16 cellular contexts compared by ENCODE assay signal in the genomic region with DNA sequence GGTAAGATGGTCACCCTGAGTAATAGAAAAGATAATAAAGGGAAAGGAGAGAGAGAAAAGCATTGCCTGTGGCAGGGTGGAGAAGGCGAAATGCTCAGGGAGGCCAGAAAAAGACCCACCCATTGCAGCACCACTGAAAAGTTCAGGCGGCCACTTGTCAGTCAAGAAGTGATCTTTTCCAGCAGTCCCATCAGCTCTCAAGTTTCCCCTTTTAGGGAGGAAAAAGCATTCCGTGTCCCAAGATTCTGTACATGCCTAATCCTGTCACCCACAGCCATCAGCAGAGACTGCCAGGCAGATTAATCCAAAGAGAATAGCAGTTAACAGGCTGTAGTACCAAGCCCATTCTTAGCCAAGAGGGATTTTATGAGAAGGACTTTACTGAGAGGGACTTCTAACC. TPM values are rescaled to one million over a fixed set of nuclear protein-coding genes. Genes with fewer than 3 reads are reported as not detected.
DNase-seq lines count a peak whose midpoint lies in the region; ATAC-seq and TF ChIP-seq lines count a peak whose summit lies in the region.
"Had no signal": no experiment of that assay in that cellular context is flagged by ENCODE, and none has a peak within 500 bp of the region (broad histone marks: within the 10 kb centered on the region; RNA-seq: fewer than 3 reads in every experiment).

No MANE protein-coding gene starts in this region.

- no peak overlapping the region for H3K9ac ChIP-seq in neural progenitor cell

- no peaks in the 10 kb centered on the region for H3K27me3 Mint-ChIP-seq in activated CD4-positive, alpha-beta T cell treated with anti-CD3 and anti-CD28 coated beads, Interleukin-2, amount 10 ng/mL, durations not matched to agents 24 days and 14 days
- H3K27me3 Mint-ChIP-seq in Caco-2 (ENCODE audit: insufficient read depth, unreplicated experiment), result no peaks in the 10 kb centered on the region
- no peaks in the 10 kb centered on the region for H3K27me3 Mint-ChIP-seq in activated naive CD8-positive, alpha-beta T cell treated with anti-CD3 and anti-CD28 coated beads, Interleukin-2, amount 10 ng/mL, durations not matched to agents 7 days and 5 days
- no peaks in the 10 kb centered on the region for H3K27me3 Mint-ChIP-seq in neural progenitor cell (ENCODE audit: insufficient read depth, low read depth)

- intact Hi-C loops in activated CD4-positive, alpha-beta T cell treated with anti-CD3 and anti-CD28 coated beads, Interleukin-2, amount 10 ng/mL, durations not matched to agents 24 days and 14 days (cut with micrococcal nuclease), result no loop called here
- intact Hi-C loops in Caco-2 (cut with micrococcal nuclease; ENCODE audit: unreplicated experiment), result no loop called here
- intact Hi-C loops in prostate gland (cut with DNase I), result no loop called here

- peaks cover 7% of the 10 kb centered on the region for H3F3A ChIP-seq in neural progenitor cell (ENCODE audit: low read depth)

- H3K27me3 ChIP-seq in Caco-2 (replicated peaks; ENCODE audit: control insufficient read depth, insufficient read depth, low read length) (no peaks in the 10 kb centered on the region), neural progenitor cell (no peaks in the 10 kb centered on the region), prostate gland (replicated peaks; ENCODE audit: insufficient read depth) (no peaks in the 10 kb centered on the region)
- H3K27me3 ChIP-seq: adrenal gland, MG63, tibial nerve had no signal

- H2AFZ ChIP-seq in neural progenitor cell (replicated peaks), result no peak overlapping the region

- peak overlapping the region; percentile 17 for H3K27ac ChIP-seq in neural progenitor cell
- no peak overlapping the region for H3K27ac ChIP-seq in prostate gland
- H3K27ac ChIP-seq: A549, adrenal gland, SK-N-MC, tibial nerve had no signal

- POLR2A ChIA-PET in Caco-2 (lab: Charles Lee), result no interaction called here
- POLR2A ChIA-PET in activated naive CD8-positive, alpha-beta T cell treated with anti-CD3 and anti-CD28 coated beads, Interleukin-2, amount 10 ng/mL, durations not matched to agents 7 days and 5 days (lab: Charles Lee), result no interaction called here

- H3K9me3 Mint-ChIP-seq in activated CD4-positive, alpha-beta T cell treated with anti-CD3 and anti-CD28 coated beads, Interleukin-2, amount 10 ng/mL, durations not matched to agents 24 days and 14 days, result peaks cover 12% of the 10 kb centered on the region
- H3K9me3 Mint-ChIP-seq in Caco-2 (ENCODE audit: unreplicated experiment) (no peaks in the 10 kb centered on the region), neural progenitor cell (peaks cover 47% of the 10 kb centered on the region)
- H3K9me3 Mint-ChIP-seq in activated naive CD8-positive, alpha-beta T cell treated with anti-CD3 and anti-CD28 coated beads, Interleukin-2, amount 10 ng/mL, durations not matched to agents 7 days and 5 days, result peaks cover 2% of the 10 kb centered on the region

- peak overlapping the region; percentile 75 for H3K27ac Mint-ChIP-seq in activated CD4-positive, alpha-beta T cell treated with anti-CD3 and anti-CD28 coated beads, Interleukin-2, amount 10 ng/mL, durations not matched to agents 24 days and 14 days
- H3K27ac Mint-ChIP-seq in Caco-2 (ENCODE audit: unreplicated experiment) (peak overlapping the region; percentile 33), neural progenitor cell (no peak overlapping the region)
- peak overlapping the region; percentile 30 for H3K27ac Mint-ChIP-seq in activated naive CD8-positive, alpha-beta T cell treated with anti-CD3 and anti-CD28 coated beads, Interleukin-2, amount 10 ng/mL, durations not matched to agents 7 days and 5 days

- H3K4me1 ChIP-seq in Caco-2, result peaks cover 67% of the 10 kb centered on the region
- H3K4me1 ChIP-seq in neural progenitor cell, result peaks cover 22% of the 10 kb centered on the region
- H3K4me1 ChIP-seq in prostate gland (replicated peaks), result no peaks in the 10 kb centered on the region
- H3K4me1 ChIP-seq: adrenal gland had no signal

- H3K4me3 ChIP-seq in Caco-2 (ENCODE audit: low read depth, low read length) (no peak overlapping the region), neural progenitor cell (no peak overlapping the region), prostate gland (no peak overlapping the region)
- H3K4me3 ChIP-seq: A549, adrenal gland, MG63, SK-N-MC, tibial nerve had no signal

- no peak for TF ChIP-seq CTCF in Caco-2 (IDR thresholded peaks at IDR 0.05; ENCODE audit: insufficient read depth in 1 of 2, low read depth in 1 of 2, low read length in 1 of 2, severe bottlenecking in 1 of 2, unreplicated experiment in 1 of 2)
- TF ChIP-seq CTCF in neural progenitor cell (IDR thresholded peaks at IDR 0.05), result no peak
- TF ChIP-seq CTCF in prostate gland (IDR thresholded peaks at IDR 0.05), result no peak

- no peak for ATAC-seq in activated naive CD8-positive, alpha-beta T cell treated with anti-CD3 and anti-CD28 coated beads, Interleukin-2, amount 10 ng/mL, durations not matched to agents 7 days and 5 days (ENCODE audit: low read depth)
- ATAC-seq in GM19324 (IDR thresholded peaks at IDR 0.05; ENCODE audit: low FRiP score, unreplicated experiment) (no peak), esophagus mucosa (no peak)

- peaks cover 61% of the 10 kb centered on the region for H3K36me3 Mint-ChIP-seq in activated CD4-positive, alpha-beta T cell treated with anti-CD3 and anti-CD28 coated beads, Interleukin-2, amount 10 ng/mL, durations not matched to agents 24 days and 14 days (ENCODE audit: low read depth)
- peaks cover 61% of the 10 kb centered on the region for H3K36me3 Mint-ChIP-seq in Caco-2 (ENCODE audit: insufficient read depth, unreplicated experiment)
- H3K36me3 Mint-ChIP-seq in activated naive CD8-positive, alpha-beta T cell treated with anti-CD3 and anti-CD28 coated beads, Interleukin-2, amount 10 ng/mL, durations not matched to agents 7 days and 5 days, result peaks cover 57% of the 10 kb centered on the region
- peaks cover 64% of the 10 kb centered on the region for H3K36me3 Mint-ChIP-seq in neural progenitor cell

- DNase-seq in activated CD4-positive, alpha-beta T cell treated with anti-CD3 and anti-CD28 coated beads, Interleukin-2, amount 10 ng/mL, durations not matched to agents 24 days and 14 days, result peak; percentile 51
- no peak for DNase-seq in activated CD4-positive, alpha-beta T cell treated with anti-CD3 and anti-CD28 coated beads, Interleukin-2, amount 50 U/mL, for 1 hour
- no peak for DNase-seq in Caco-2
- no peak for DNase-seq in activated naive CD8-positive, alpha-beta T cell treated with anti-CD3 and anti-CD28 coated beads, Interleukin-2, amount 10 ng/mL, durations not matched to agents 7 days and 5 days
- no peak for DNase-seq in neural progenitor cell (ENCODE audit: low spot score)
- DNase-seq in prostate gland (ENCODE audit: low spot score), result no peak
- DNase-seq: adrenal gland; MG63; NCI-H2029 treated with DMSO at 0.1 percent for 48 hours; NCI-H524 treated with DMSO at 0.1 percent for 48 hours; stimulated activated CD4-positive, alpha-beta T cell treated with anti-CD3 and anti-CD28 coated beads, Interleukin-4, amount 100 ng/mL, for 24 hours had no signal

- TF ChIP-seq POLR2A in prostate gland (IDR thresholded peaks at IDR 0.05), result no peak

- H3K79me2 ChIP-seq in neural progenitor cell (ENCODE audit: low read depth), result peaks cover 100% of the 10 kb centered on the region

- CTCF ChIA-PET in Caco-2 (lab: Charles Lee), result no interaction called here

- BruUV-seq in Caco-2 (replicated peaks; lab: Mats Ljungman, UMichigan), result no TSS peak

- H3K9me3 ChIP-seq in Caco-2 (no peaks in the 10 kb centered on the region), neural progenitor cell (ENCODE audit: low read depth) (peaks cover 3% of the 10 kb centered on the region), prostate gland (no peaks in the 10 kb centered on the region)
- H3K9me3 ChIP-seq: adrenal gland, tibial nerve had no signal

- peaks cover 34% of the 10 kb centered on the region for H3K4me1 Mint-ChIP-seq in activated CD4-positive, alpha-beta T cell treated with anti-CD3 and anti-CD28 coated beads, Interleukin-2, amount 10 ng/mL, durations not matched to agents 24 days and 14 days
- H3K4me1 Mint-ChIP-seq in Caco-2 (ENCODE audit: low read depth, unreplicated experiment) (peaks cover 10% of the 10 kb centered on the region), neural progenitor cell (no peaks in the 10 kb centered on the region)
- peaks cover 28% of the 10 kb centered on the region for H3K4me1 Mint-ChIP-seq in activated naive CD8-positive, alpha-beta T cell treated with anti-CD3 and anti-CD28 coated beads, Interleukin-2, amount 10 ng/mL, durations not matched to agents 7 days and 5 days

- WGBS in prostate gland, result 65% methylated on average over 3 of the region's 3 CpGs

- peaks cover 1% of the 10 kb centered on the region; the same call in 1 of the 2 replicates for H3K36me3 ChIP-seq in Caco-2 (ENCODE audit: control insufficient read depth, insufficient read depth, low read length)
- peaks cover 21% of the 10 kb centered on the region for H3K36me3 ChIP-seq in neural progenitor cell
- no peaks in the 10 kb centered on the region for H3K36me3 ChIP-seq in prostate gland
- H3K36me3 ChIP-seq: adrenal gland, tibial nerve had no signal

- H3K4me2 ChIP-seq in neural progenitor cell, result no peak overlapping the region
- H3K4me2 ChIP-seq: A549 had no signal

- H4K20me1 ChIP-seq in neural progenitor cell (ENCODE audit: low read depth), result peaks cover 24% of the 10 kb centered on the region

- no peak overlapping the region for H3K4me3 Mint-ChIP-seq in activated CD4-positive, alpha-beta T cell treated with anti-CD3 and anti-CD28 coated beads, Interleukin-2, amount 10 ng/mL, durations not matched to agents 24 days and 14 days
- peak overlapping the region; percentile 13 for H3K4me3 Mint-ChIP-seq in Caco-2 (ENCODE audit: unreplicated experiment)
- H3K4me3 Mint-ChIP-seq in activated naive CD8-positive, alpha-beta T cell treated with anti-CD3 and anti-CD28 coated beads, Interleukin-2, amount 10 ng/mL, durations not matched to agents 7 days and 5 days, result no peak overlapping the region
- no peak overlapping the region for H3K4me3 Mint-ChIP-seq in neural progenitor cell

RNA-seq across cellular contexts. Expression of a gene that starts 11.9 kb away (rescaled TPM):
- 180 and 181 TPM in 2 replicates for total RNA-seq in activated CD4-positive, alpha-beta T cell treated with anti-CD3 and anti-CD28 coated beads, Interleukin-2, amount 10 ng/mL, durations not matched to agents 24 days and 14 days
- total RNA-seq in Caco-2 (2022) (245 and 259 TPM in 2 replicates), neural progenitor cell (ENCODE audit: low replicate concordance) (103 and 142 TPM in 2 replicates), esophagus mucosa (71.5 TPM), prostate gland (10 to 100 TPM; 24.1 to 45.1 TPM)
- 100 to 1,000 TPM; 194 to 207 TPM for total RNA-seq in activated naive CD8-positive, alpha-beta T cell treated with anti-CD3 and anti-CD28 coated beads, Interleukin-2, amount 10 ng/mL, durations not matched to agents 7 days and 5 days
